ENCODE assay signal across 24 cellular contexts in genomic region chr22:22989856-22990255, GRCh38.
DNase-seq lines count a peak whose midpoint lies in the region; ATAC-seq, FAIRE-seq and TF ChIP-seq lines count a peak whose summit lies in the region.
"Had no signal": no experiment of that assay in that cellular context is flagged by ENCODE, and none has a peak within 500 bp of the region (broad histone marks: within the 10 kb centered on the region; RNA-seq: fewer than 3 reads in every experiment).

No MANE protein-coding gene starts in this region.

- H3K27me3 ChIP-seq in MM.1S (replicated peaks; ENCODE audit: insufficient read depth, low read length) (no peaks in the 10 kb centered on the region), K562 (ENCODE audit: control insufficient read depth in 2 of 2, insufficient read depth in 2 of 2, low read length in 2 of 2) (peaks cover 13 to 20% of the 10 kb centered on the region in 2 experiments; a peak in 3 of 5 replicates)
- H3K27me3 ChIP-seq: BLaER1 treated with 17β-estradiol and CSF1 and Interleukin-3, amounts not matched to agents 10 nM and 100 nM had no signal

- POLR2A ChIA-PET in K562 (lab: Yijun Ruan, JAX), result interaction anchor here (1.0 to 1.1 kb wide), 2 partner anchors 10 to 94 kb away, joined by 3 read pairs; no protein-coding TSS in a partner anchor

- in situ Hi-C loops in K562 (cut with MboI), result no loop called here

- no peak overlapping the region for H3K4me3 ChIP-seq in MM.1S (ENCODE audit: low read length)
- no peak overlapping the region for H3K4me3 ChIP-seq in K562
- H3K4me3 ChIP-seq: A549; BLaER1 treated with 17β-estradiol and CSF1 and Interleukin-3, amounts not matched to agents 10 nM and 100 nM; GM12878 had no signal

- ATAC-seq in K562 (no peak), GM18870 (IDR thresholded peaks at IDR 0.05; ENCODE audit: unreplicated experiment) (no peak)
- ATAC-seq: A549, GM12878 had no signal

- no peak for TF ChIP-seq RAD21 in K562 (CRISPR knock-in tag; conservative IDR thresholded peaks at IDR 0.05 in 1 of 2, IDR thresholded peaks at IDR 0.05 in 1 of 2)

- WGBS in K562 (ENCODE audit: insufficient coverage, low coverage, missing lambda C conversion rate), result 2% methylated on average over 3 of the region's 3 CpGs

- CTCF ChIA-PET in K562 (lab: Yijun Ruan, JAX; ENCODE audit: low intra/inter-chr PET ratio), result no interaction called here

- intact Hi-C loops in K562 (cut with micrococcal nuclease), result no loop called here

- TF ChIP-seq CTCF in C4-2B (conservative IDR thresholded peaks at IDR 0.05), result no peak
- no peak for TF ChIP-seq CTCF in MM.1S (IDR thresholded peaks at IDR 0.05; ENCODE audit: low read length)
- no peak for TF ChIP-seq CTCF in K562 (IDR thresholded peaks at IDR 0.05 in 2 of 3, conservative IDR thresholded peaks at IDR 0.05 in 1 of 3; ENCODE audit: insufficient read depth in 2 of 3, low read depth in 1 of 3, low read length in 3 of 3)

- H3K4me2 ChIP-seq in MM.1S (ENCODE audit: low read depth, low read length) (0 out of 2 replicates have a peak overlapping the region, but pooled peaks have one; percentile 21), K562 (ENCODE audit: insufficient read depth, low read length) (no peak overlapping the region)
- H3K4me2 ChIP-seq: A549; BLaER1 treated with 17β-estradiol and CSF1 and Interleukin-3, amounts not matched to agents 10 nM and 100 nM had no signal

- H3K79me2 ChIP-seq in MM.1S (ENCODE audit: low read length) (no peaks in the 10 kb centered on the region), K562 (ENCODE audit: control insufficient read depth, insufficient read depth, low read length) (no peaks in the 10 kb centered on the region)

- no peak for TF ChIP-seq POLR2A in K562 (conservative IDR thresholded peaks at IDR 0.05)

- DNase-seq in MM.1S (no peak), K562 (ENCODE audit: extremely low read depth in 1 of 4, low spot score in 3 of 4) (peak in 1 of 4 experiments; percentile 18)
- DNase-seq in activated CD4-positive, alpha-beta T cell treated with anti-CD3 and anti-CD28 coated beads, Interleukin-2, amount 50 U/mL, for 4 hours, result no peak
- DNase-seq: AML-193; CD4-positive, alpha-beta memory T cell; CD4-positive, CD25-positive, alpha-beta regulatory T cell; CD8-positive, alpha-beta memory T cell; COR-L47; DMS 273 treated with DMSO at 0.1 percent for 48 hours; DMS153; DMS53; DMS79; DND-41; EL; GDM1 had no signal

- H3K36me3 ChIP-seq in MM.1S (replicated peaks; ENCODE audit: insufficient read depth, low read length) (no peaks in the 10 kb centered on the region), K562 (ENCODE audit: control insufficient read depth, insufficient read depth, low read length) (no peaks in the 10 kb centered on the region)
- H3K36me3 ChIP-seq: BLaER1 treated with 17β-estradiol and CSF1 and Interleukin-3, amounts not matched to agents 10 nM and 100 nM had no signal

- no TSS peak for BruUV-seq in K562 (replicated peaks; lab: Mats Ljungman, UMichigan)

- H3K27ac ChIP-seq in C4-2B, result peak overlapping the region; percentile 64
- peak overlapping the region; percentile 73; the same call in 1 of the 2 replicates for H3K27ac ChIP-seq in MM.1S (ENCODE audit: low read length)
- H3K27ac ChIP-seq in K562 (ENCODE audit: extremely low read depth, low read depth, low read length), result no peak overlapping the region
- H3K27ac ChIP-seq: 22Rv1; A549; BLaER1 treated with 17β-estradiol and CSF1 and Interleukin-3, amounts not matched to agents 10 nM and 100 nM had no signal

- H4K20me1 ChIP-seq in MM.1S (ENCODE audit: insufficient read depth, low read length), result no peaks in the 10 kb centered on the region
- no peaks in the 10 kb centered on the region for H4K20me1 ChIP-seq in K562 (replicated peaks; ENCODE audit: control insufficient read depth, insufficient read depth, low read length)
- H4K20me1 ChIP-seq: BLaER1 treated with 17β-estradiol and CSF1 and Interleukin-3, amounts not matched to agents 10 nM and 100 nM had no signal

- no peaks in the 10 kb centered on the region for H3K9me1 ChIP-seq in K562 (ENCODE audit: control insufficient read depth, insufficient read depth, low read length)

- no peak for TF ChIP-seq EP300 in K562 (IDR thresholded peaks at IDR 0.05; ENCODE audit: low read length)

- H3K9ac ChIP-seq in MM.1S (ENCODE audit: low read length) (no peak overlapping the region), K562 (ENCODE audit: insufficient read depth in 1 of 2, low read depth in 2 of 2, low read length in 2 of 2) (no peak overlapping the region)
- H3K9ac ChIP-seq: BLaER1 treated with 17β-estradiol and CSF1 and Interleukin-3, amounts not matched to agents 10 nM and 100 nM had no signal

- peaks cover 29% of the 10 kb centered on the region for H3F3A ChIP-seq in MM.1S (ENCODE audit: insufficient read depth, low read length)

- H3K9me2 ChIP-seq in MM.1S (replicated peaks; ENCODE audit: insufficient read depth, low read length), result no peaks in the 10 kb centered on the region

- FAIRE-seq in K562 (lab: Jason Lieb, UNC), result no peak
- FAIRE-seq: A549, GM12878, GM12892, GM18507, GM19239 had no signal

- H3K9me3 ChIP-seq in MM.1S (replicated peaks; ENCODE audit: insufficient read depth, low read length) (no peaks in the 10 kb centered on the region), K562 (replicated peaks; ENCODE audit: control insufficient read depth, insufficient read depth, low read depth, low read length) (no peaks in the 10 kb centered on the region)
- H3K9me3 ChIP-seq: A549 had no signal

- peaks cover 39% of the 10 kb centered on the region for H3K4me1 ChIP-seq in MM.1S (ENCODE audit: low read length)
- H3K4me1 ChIP-seq in K562 (replicated peaks in 1 of 2; ENCODE audit: control insufficient read depth in 2 of 2, insufficient read depth in 2 of 2, low read length in 2 of 2), result no peaks in the 10 kb centered on the region
- H3K4me1 ChIP-seq: A549; BLaER1 treated with 17β-estradiol and CSF1 and Interleukin-3, amounts not matched to agents 10 nM and 100 nM had no signal

- H2AFZ ChIP-seq in MM.1S (ENCODE audit: low read length) (no peak overlapping the region), K562 (ENCODE audit: low read depth, low read length) (no peak overlapping the region)

TF ChIP-seq in K562, 482 proteins besides CTCF, POLR2A, EP300 and RAD21 (continues in another document):
- no peak for TF ChIP-seq ZNF699 (CRISPR knock-in tag; IDR thresholded peaks at IDR 0.05; ENCODE audit: insufficient replicate concordance)
- TF ChIP-seq RFX1 (IDR thresholded peaks at IDR 0.05), result peak; percentile 55
- TF ChIP-seq, protein P1, sequence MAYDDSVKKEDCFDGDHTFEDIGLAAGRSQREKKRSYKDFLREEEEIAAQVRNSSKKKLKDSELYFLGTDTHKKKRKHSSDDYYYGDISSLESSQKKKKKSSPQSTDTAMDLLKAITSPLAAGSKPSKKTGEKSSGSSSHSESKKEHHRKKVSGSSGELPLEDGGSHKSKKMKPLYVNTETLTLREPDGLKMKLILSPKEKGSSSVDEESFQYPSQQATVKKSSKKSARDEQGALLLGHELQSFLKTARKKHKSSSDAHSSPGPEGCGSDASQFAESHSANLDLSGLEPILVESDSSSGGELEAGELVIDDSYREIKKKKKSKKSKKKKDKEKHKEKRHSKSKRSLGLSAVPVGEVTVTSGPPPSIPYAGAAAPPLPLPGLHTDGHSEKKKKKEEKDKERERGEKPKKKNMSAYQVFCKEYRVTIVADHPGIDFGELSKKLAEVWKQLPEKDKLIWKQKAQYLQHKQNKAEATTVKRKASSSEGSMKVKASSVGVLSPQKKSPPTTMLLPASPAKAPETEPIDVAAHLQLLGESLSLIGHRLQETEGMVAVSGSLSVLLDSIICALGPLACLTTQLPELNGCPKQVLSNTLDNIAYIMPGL (CRISPR knock-in tag; IDR thresholded peaks at IDR 0.05), result peak; percentile 69
- TF ChIP-seq FOS (IDR thresholded peaks at IDR 0.05; ENCODE audit: extremely low read depth, insufficient read length), result no peak
- 0 out of 2 replicates have a peak, but pooled peaks have one; percentile 6 for TF ChIP-seq ARID4B (CRISPR knock-in tag; IDR thresholded peaks at IDR 0.05)
- TF ChIP-seq, protein P2, sequence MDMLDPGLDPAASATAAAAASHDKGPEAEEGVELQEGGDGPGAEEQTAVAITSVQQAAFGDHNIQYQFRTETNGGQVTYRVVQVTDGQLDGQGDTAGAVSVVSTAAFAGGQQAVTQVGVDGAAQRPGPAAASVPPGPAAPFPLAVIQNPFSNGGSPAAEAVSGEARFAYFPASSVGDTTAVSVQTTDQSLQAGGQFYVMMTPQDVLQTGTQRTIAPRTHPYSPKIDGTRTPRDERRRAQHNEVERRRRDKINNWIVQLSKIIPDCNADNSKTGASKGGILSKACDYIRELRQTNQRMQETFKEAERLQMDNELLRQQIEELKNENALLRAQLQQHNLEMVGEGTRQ (CRISPR knock-in tag; IDR thresholded peaks at IDR 0.05), result 0 out of 2 replicates have a peak, but pooled peaks have one; percentile 3
- TF ChIP-seq SAP30 (IDR thresholded peaks at IDR 0.05; ENCODE audit: borderline replicate concordance, insufficient read depth, low read depth, low read length, poor library complexity, severe bottlenecking), result no peak
